Comparison of ENCODE assay signal across 22 cellular contexts in the genomic region with DNA sequence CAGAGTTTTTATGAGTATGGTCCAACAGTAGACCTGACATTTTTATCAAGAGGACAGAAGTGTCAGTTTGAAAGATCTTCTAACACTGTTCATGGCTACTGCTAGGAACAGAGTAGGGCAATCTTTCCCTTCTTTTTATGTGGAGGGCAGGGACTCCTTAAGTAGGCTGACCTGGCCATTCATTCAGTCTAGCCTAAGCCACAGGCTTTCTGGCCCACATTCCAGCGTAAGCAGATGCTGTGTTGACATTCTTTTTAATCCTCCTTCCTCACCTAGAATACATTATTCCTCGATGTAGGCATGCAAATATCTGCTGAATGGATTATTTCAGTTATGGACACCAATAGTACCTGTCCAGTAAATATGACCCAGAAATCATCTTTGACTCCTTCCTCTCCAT.
"Had no signal": no experiment of that assay in that cellular context is flagged by ENCODE, and none has a peak within 500 bp of the region (broad histone marks: within the 10 kb centered on the region; RNA-seq: fewer than 3 reads in every experiment).

No MANE protein-coding gene starts in this region.

- DNase-seq: hippocampal formation; kidney; left colon; left lung; lower lobe of right lung; mammary epithelial cell; mesenchymal stem cell; naive thymus-derived CD8-positive, alpha-beta T cell; ovary; right cardiac atrium; small intestine; spleen; stimulated activated CD4-positive, alpha-beta T cell treated with anti-CD3 and anti-CD28 coated beads, Interleukin-4, amount 100 ng/mL, for 24 hours; stimulated activated naive CD4-positive, alpha-beta T cell; tibial artery; trophoblast cell; upper lobe of right lung had no signal

- H3K4me3 ChIP-seq: left lung, lower lobe of right lung, ovary, spleen, suprapubic skin, thoracic aorta, tibial artery, upper lobe of right lung had no signal

- ATAC-seq: left colon; left lung; lower lobe of right lung; naive thymus-derived CD8-positive, alpha-beta T cell; right cardiac atrium; sciatic nerve; stimulated activated effector memory CD8-positive, alpha-beta T cell treated with anti-CD3 and anti-CD28 coated beads, Interleukin-12 subunit alpha, Interleukin-12 subunit beta, amount 100 ng/mL, for 72 hours; upper lobe of right lung had no signal

- FAIRE-seq: kidney, small intestine, urothelium cell line had no signal

- H3K36me3 ChIP-seq: left lung, lower lobe of right lung, ovary, suprapubic skin, thoracic aorta, tibial artery, upper lobe of right lung had no signal

- H3K27ac ChIP-seq: left lung, lower lobe of right lung, ovary, spleen, suprapubic skin, thoracic aorta, tibial artery, upper lobe of right lung had no signal

- H3K27me3 ChIP-seq: left lung, ovary, spleen, suprapubic skin, tibial artery, upper lobe of right lung had no signal

- H3K4me1 ChIP-seq: lower lobe of right lung, tibial artery, upper lobe of right lung had no signal

- H3K9me3 ChIP-seq: left lung, lower lobe of right lung, ovary, spleen, suprapubic skin, thoracic aorta, tibial artery, upper lobe of right lung had no signal
